ENCODE assay signal across 17 cellular contexts in the genomic region with DNA sequence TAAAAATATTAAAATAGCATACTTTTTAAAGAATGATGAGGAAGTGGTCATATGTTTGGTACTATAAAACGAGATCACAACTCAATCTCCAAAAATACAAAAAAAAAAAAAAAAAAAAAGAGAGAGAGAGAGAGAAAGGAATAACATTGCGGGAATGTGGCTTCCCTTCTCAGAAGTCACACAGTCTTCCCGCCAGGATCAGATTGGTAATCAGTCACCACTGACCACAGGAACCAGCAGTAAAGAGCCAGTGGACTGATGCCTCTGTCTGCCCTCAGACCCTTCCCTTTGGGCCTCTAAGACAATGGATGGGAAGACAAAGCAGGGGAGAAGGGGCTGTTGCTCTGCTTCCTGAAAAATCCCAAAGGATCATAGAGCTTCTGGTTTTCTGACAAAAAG.
DNase-seq lines count a peak whose midpoint lies in the region; ATAC-seq and TF ChIP-seq lines count a peak whose summit lies in the region.
"Had no signal": no experiment of that assay in that cellular context is flagged by ENCODE, and none has a peak within 500 bp of the region (broad histone marks: within the 10 kb centered on the region; RNA-seq: fewer than 3 reads in every experiment).

No MANE protein-coding gene starts in this region.

- H2BK5ac ChIP-seq in mesendoderm (ENCODE audit: low read length), result no peak overlapping the region

- TF ChIP-seq CTCF in left ventricle myocardium inferior (IDR thresholded peaks at IDR 0.05; ENCODE audit: borderline replicate concordance) (no peak), endothelial cell (IDR thresholded peaks at IDR 0.05; ENCODE audit: unreplicated experiment) (no peak), tibial artery (IDR thresholded peaks at IDR 0.05) (no peak), body of pancreas (IDR thresholded peaks at IDR 0.05) (no peak)

- H2BK15ac ChIP-seq in mesendoderm (replicated peaks; ENCODE audit: low read depth), result no peak overlapping the region

- intact Hi-C loops in left ventricle myocardium inferior (cut with micrococcal nuclease), result loop anchor here (10.0 kb wide), 1 partner anchor 114 kb away; no protein-coding TSS in a partner anchor
- intact Hi-C loops in Right ventricle myocardium superior (cut with DNase I), result no loop called here
- intact Hi-C loops in tibial artery (cut with DNase I; ENCODE audit: low total_unique reads), result no loop called here
- intact Hi-C loops in body of pancreas (cut with DNase I), result no loop called here

- no peak overlapping the region for H2AK5ac ChIP-seq in mesendoderm (ENCODE audit: low read length)

- WGBS in mesendoderm (ENCODE audit: extremely low coverage, insufficient coverage, low lambda C conversion rate), result no CpG with 5 or more reads among the region's 3 CpGs
- 63 to 71% methylated on average over 3 of the region's 3 CpGs for WGBS in body of pancreas, 2 donors

- no peak overlapping the region for H3K56ac ChIP-seq in mesendoderm (ENCODE audit: low read length)

- H3K79me2 ChIP-seq in mesendoderm (ENCODE audit: control insufficient read depth, insufficient read depth, low read length), result no peaks in the 10 kb centered on the region

- H3K4me3 ChIP-seq in left ventricle myocardium inferior (no peak overlapping the region), mesendoderm (ENCODE audit: low read length) (no peak overlapping the region), tibial artery (no peak overlapping the region), body of pancreas (no peak overlapping the region)
- H3K4me3 ChIP-seq: A549 had no signal

- H3K4me1 ChIP-seq in left ventricle myocardium inferior, result peaks cover 36% of the 10 kb centered on the region
- H3K4me1 ChIP-seq in mesendoderm (ENCODE audit: control insufficient read depth, low read depth, low read length), result peaks cover 6% of the 10 kb centered on the region
- peaks cover 0 to 23% (median 14%) of the 10 kb centered on the region in 4 donors for H3K4me1 ChIP-seq in tibial artery
- peaks cover 16% of the 10 kb centered on the region for H3K4me1 ChIP-seq in body of pancreas
- H3K4me1 ChIP-seq: A549 had no signal

- ATAC-seq in Right ventricle myocardium superior (ENCODE audit: poor library complexity) (no peak), HG03045 (IDR thresholded peaks at IDR 0.05; ENCODE audit: unreplicated experiment) (no peak), body of pancreas (no peak)
- ATAC-seq: HCT116 had no signal

- H3K4ac ChIP-seq in mesendoderm (ENCODE audit: low read depth, low read length), result no peak overlapping the region

- no peak overlapping the region for H3K4me2 ChIP-seq in mesendoderm (ENCODE audit: low read length)
- H3K4me2 ChIP-seq: A549 had no signal

- peak overlapping the region; percentile 70 for H3K27ac ChIP-seq in left ventricle myocardium inferior (replicated peaks)
- H3K27ac ChIP-seq in mesendoderm (ENCODE audit: low read depth, low read length), result no peak overlapping the region
- peak overlapping the region; percentile 76 to 80 for H3K27ac ChIP-seq in tibial artery
- no peak overlapping the region for H3K27ac ChIP-seq in body of pancreas
- H3K27ac ChIP-seq: A549, C4-2B, RWPE1 had no signal

- H3K9me3 Mint-ChIP-seq in endothelial cell (ENCODE audit: unreplicated experiment), result no peaks in the 10 kb centered on the region

- H3K4me1 Mint-ChIP-seq in endothelial cell (ENCODE audit: unreplicated experiment), result peaks cover 37% of the 10 kb centered on the region

- H3K9me3 ChIP-seq in left ventricle myocardium inferior (replicated peaks) (peaks cover 6% of the 10 kb centered on the region), tibial artery (no peaks in the 10 kb centered on the region), body of pancreas (no peaks in the 10 kb centered on the region)
- H3K9me3 ChIP-seq: A549 had no signal

- H4K5ac ChIP-seq in mesendoderm (ENCODE audit: low read length), result no peak overlapping the region

- no peak overlapping the region for H3K18ac ChIP-seq in mesendoderm (ENCODE audit: low read length)

- no peak overlapping the region for H3K23ac ChIP-seq in mesendoderm (ENCODE audit: low read length)

- no peaks in the 10 kb centered on the region for H3K79me1 ChIP-seq in mesendoderm (ENCODE audit: low read length)

- H3K9ac ChIP-seq in mesendoderm (ENCODE audit: low read length), result no peak overlapping the region

- H3K36me3 ChIP-seq in left ventricle myocardium inferior (peaks cover 12% of the 10 kb centered on the region), mesendoderm (ENCODE audit: control insufficient read depth, insufficient read depth, low read length) (no peaks in the 10 kb centered on the region), tibial artery (no peaks in the 10 kb centered on the region), body of pancreas (replicated peaks in 1 of 2; ENCODE audit: insufficient read depth in 1 of 2, low read depth in 2 of 2) (no peaks in the 10 kb centered on the region)

- no peak for DNase-seq in left ventricle myocardium inferior
- no peak for DNase-seq in Right ventricle myocardium superior
- DNase-seq in endothelial cell (ENCODE audit: low spot score), result no peak
- DNase-seq in mesendoderm, result peak; percentile 19
- no peak for DNase-seq in tibial artery
- no peak for DNase-seq in HuH-7 (ENCODE audit: low spot score)
- no peak for DNase-seq in body of pancreas
- DNase-seq: COR-L47, DMS153, NCI-H1436 treated with DMSO at 0.1 percent for 48 hours, NCI-H345, NCI-H526 treated with DMSO at 0.1 percent for 48 hours had no signal

- H3K27me3 Mint-ChIP-seq in endothelial cell (ENCODE audit: unreplicated experiment), result peaks cover 9% of the 10 kb centered on the region

- no peak for TF ChIP-seq POLR2A in body of pancreas (IDR thresholded peaks at IDR 0.05)

- H3K36me3 Mint-ChIP-seq in endothelial cell (ENCODE audit: low read depth, unreplicated experiment), result peaks cover 58% of the 10 kb centered on the region

- H2BK120ac ChIP-seq in mesendoderm (ENCODE audit: low read depth, low read length), result no peak overlapping the region

- H3K27me3 ChIP-seq in left ventricle myocardium inferior (ENCODE audit: low read depth) (no peaks in the 10 kb centered on the region), mesendoderm (ENCODE audit: insufficient read depth, low read length, poor library complexity) (no peaks in the 10 kb centered on the region), tibial artery (no peaks in the 10 kb centered on the region), body of pancreas (no peaks in the 10 kb centered on the region)

- peak overlapping the region; percentile 56 for H3K4me3 Mint-ChIP-seq in endothelial cell (ENCODE audit: unreplicated experiment)

- no peak overlapping the region for H4K8ac ChIP-seq in mesendoderm (ENCODE audit: low read depth, low read length)

- H3K27ac Mint-ChIP-seq in endothelial cell (ENCODE audit: unreplicated experiment), result peak overlapping the region; percentile 88

Comparison
In these comparisons a context has a peak if more than half of its experiments do, and no peak if none do; other contexts are left out.
1. H3K27ac ChIP-seq: peak in left ventricle myocardium inferior (single experiment) and tibial artery (2 of 2); none in mesendoderm (single experiment) and body of pancreas (0 of 4).